Comparison of ENCODE assay signal across 8 cellular contexts in genomic region chr1:242467556-242468145, GRCh38. TPM values are rescaled to one million over a fixed set of nuclear protein-coding genes. Genes with fewer than 3 reads are reported as not detected.
DNase-seq lines count a peak whose midpoint lies in the region; ATAC-seq and TF ChIP-seq lines count a peak whose summit lies in the region.

No MANE protein-coding gene starts in this region.

- ATAC-seq in HG02981 (IDR thresholded peaks at IDR 0.05; ENCODE audit: unreplicated experiment) (peak; percentile 82), left ventricle myocardium superior (peak; percentile 67)
- ATAC-seq in activated naive CD8-positive, alpha-beta T cell treated with anti-CD3 and anti-CD28 coated beads, Interleukin-2, amount 50 U/mL, for 24 hours: no peak

- H3K4me3 ChIP-seq in AG04449 (ENCODE audit: low read depth, low read length) (no peak overlapping the region), sigmoid colon (no peak overlapping the region)

- H3K27me3 Mint-ChIP-seq in activated naive CD8-positive, alpha-beta T cell treated with anti-CD3 and anti-CD28 coated beads, Interleukin-2, amount 50 U/mL, for 24 hours: peaks cover 11% of the 10 kb centered on the region

- H3K27ac Mint-ChIP-seq in activated naive CD8-positive, alpha-beta T cell treated with anti-CD3 and anti-CD28 coated beads, Interleukin-2, amount 50 U/mL, for 24 hours: no peak overlapping the region

- intact Hi-C loops in left ventricle myocardium superior (cut with micrococcal nuclease) (no loop called here), sigmoid colon (cut with DNase I) (loop anchor here (5.0 kb wide), 1 partner anchor 855 kb away; no protein-coding TSS in a partner anchor)

- H3K9me3 ChIP-seq in sigmoid colon: no peaks in the 10 kb centered on the region

- TF ChIP-seq POLR2A in sigmoid colon (IDR thresholded peaks at IDR 0.05): no peak

- no peak for DNase-seq in AG04449 (ENCODE audit: low read depth, low spot score)
- peak; percentile 47 for DNase-seq in NCI-H345 treated with DMSO at 0.1 percent for 48 hours (lab: John Stamatoyannopoulos, UW; ENCODE audit: unreplicated experiment)
- DNase-seq in activated naive CD8-positive, alpha-beta T cell treated with anti-CD3 and anti-CD28 coated beads, Interleukin-2, amount 50 U/mL, for 24 hours: peak; percentile 11
- DNase-seq in left ventricle myocardium superior: peak; percentile 41
- DNase-seq in sigmoid colon: no peak
- no peak for DNase-seq in CD1c-positive myeloid dendritic cell (ENCODE audit: extremely low spot score)

- no peaks in the 10 kb centered on the region for H3K4me1 Mint-ChIP-seq in activated naive CD8-positive, alpha-beta T cell treated with anti-CD3 and anti-CD28 coated beads, Interleukin-2, amount 50 U/mL, for 24 hours

- TF ChIP-seq EP300 in sigmoid colon (IDR thresholded peaks at IDR 0.05): no peak

- CTCF ChIA-PET in AG04449 (lab: Yijun Ruan, JAX): interaction anchor here (0.6 to 2.6 kb wide), 6 partner anchors 12 to 858 kb away, joined by 3 to 13 read pairs (median 6); no protein-coding TSS in a partner anchor

- TF ChIP-seq CTCF in AG04449 (IDR thresholded peaks at IDR 0.05; ENCODE audit: insufficient read depth, low read length, missing control alignments): peak; percentile 40
- peak; percentile 69 for TF ChIP-seq CTCF in GM12874 (IDR thresholded peaks at IDR 0.05; ENCODE audit: insufficient read depth, low read depth, low read length)
- TF ChIP-seq CTCF in sigmoid colon (IDR thresholded peaks at IDR 0.05): peak in 3 of 4 experiments; percentile 11 to 59 (median 35)

- H3K9me3 Mint-ChIP-seq in activated naive CD8-positive, alpha-beta T cell treated with anti-CD3 and anti-CD28 coated beads, Interleukin-2, amount 50 U/mL, for 24 hours: no peaks in the 10 kb centered on the region

- 8 to 21% methylated on average over 4 of the region's 4 CpGs for WGBS in sigmoid colon, 2 donors

- no peaks in the 10 kb centered on the region for H3K36me3 Mint-ChIP-seq in activated naive CD8-positive, alpha-beta T cell treated with anti-CD3 and anti-CD28 coated beads, Interleukin-2, amount 50 U/mL, for 24 hours (ENCODE audit: low read depth)

- POLR2A ChIA-PET in AG04449 (lab: Yijun Ruan, JAX): no interaction called here

- no peaks in the 10 kb centered on the region for H3K27me3 ChIP-seq in sigmoid colon

- no peak overlapping the region for H3K4me3 Mint-ChIP-seq in activated naive CD8-positive, alpha-beta T cell treated with anti-CD3 and anti-CD28 coated beads, Interleukin-2, amount 50 U/mL, for 24 hours

- H3K36me3 ChIP-seq in sigmoid colon: no peaks in the 10 kb centered on the region

- H3K27ac ChIP-seq in sigmoid colon: no peak overlapping the region

- no peaks in the 10 kb centered on the region for H3K4me1 ChIP-seq in sigmoid colon

RNA-seq across cellular contexts. Expression of gene PLD5, which starts 56.8 kb away (rescaled TPM):
- total RNA-seq in left ventricle myocardium superior (not detected), sigmoid colon (1 to 10 TPM in 2 of 4 donors, under 1 TPM in 2; 0.27 to 1.5 (median 0.95) TPM)
- polyA plus RNA-seq in sigmoid colon: under 1 TPM in 1 of 3 donors, not detected in 2; 0.15 TPM

Comparison
In these comparisons a context has a peak if more than half of its experiments do, and no peak if none do; other contexts are left out.
1. DNase-seq: peak in NCI-H345 treated with DMSO at 0.1 percent for 48 hours (single experiment), activated naive CD8-positive, alpha-beta T cell treated with anti-CD3 and anti-CD28 coated beads, Interleukin-2, amount 50 U/mL, for 24 hours (single experiment) and left ventricle myocardium superior (single experiment); none in AG04449 (single experiment), sigmoid colon (single experiment) and CD1c-positive myeloid dendritic cell (single experiment).
2. Peak in every context shown above with its lines, with median percentiles within 50 percentile points of each other: CTCF ChIP-seq.